1 cellular context compared by ENCODE assay signal in genomic region chr2:231036131-231036530, GRCh38.
A peak's percentile ranks its signal among the peaks of the same experiment; 100 is the strongest.
TF ChIP-seq lines count a peak whose summit lies in the region.

No MANE protein-coding gene starts in this region.

TF ChIP-seq in HepG2, 621 proteins besides CTCF, POLR2A, EP300 and RAD21 (continued from another document):
- TF ChIP-seq MYNN (CRISPR knock-in tag; IDR thresholded peaks at IDR 0.05; ENCODE audit: low read depth), result no peak
- TF ChIP-seq MXD4 (CRISPR knock-in tag; IDR thresholded peaks at IDR 0.05), result no peak
- no peak for TF ChIP-seq KLF15 (CRISPR knock-in tag; IDR thresholded peaks at IDR 0.05; ENCODE audit: borderline replicate concordance)
- no peak for TF ChIP-seq ATAD3A (CRISPR knock-in tag; IDR thresholded peaks at IDR 0.05)
- TF ChIP-seq GTF2F1 (IDR thresholded peaks at IDR 0.05; ENCODE audit: low read length), result no peak
- no peak for TF ChIP-seq ZNF878 (CRISPR knock-in tag; IDR thresholded peaks at IDR 0.05)
- no peak for TF ChIP-seq UBTF (CRISPR knock-in tag; IDR thresholded peaks at IDR 0.05)
- no peak for TF ChIP-seq E2F2 (CRISPR knock-in tag; IDR thresholded peaks at IDR 0.05; ENCODE audit: borderline replicate concordance)
- TF ChIP-seq CBX5 (CRISPR knock-in tag; IDR thresholded peaks at IDR 0.05; ENCODE audit: borderline replicate concordance), result no peak
- no peak for TF ChIP-seq NR2C2 (CRISPR knock-in tag; IDR thresholded peaks at IDR 0.05; ENCODE audit: borderline replicate concordance)
- TF ChIP-seq THAP7 (CRISPR knock-in tag; IDR thresholded peaks at IDR 0.05), result 0 out of 2 replicates have a peak, but pooled peaks have one; percentile 58
- TF ChIP-seq KMT2B (CRISPR knock-in tag; IDR thresholded peaks at IDR 0.05), result no peak
- TF ChIP-seq BATF2 (CRISPR knock-in tag; IDR thresholded peaks at IDR 0.05), result no peak
- no peak for TF ChIP-seq FOXC1 (CRISPR knock-in tag; IDR thresholded peaks at IDR 0.05; ENCODE audit: borderline replicate concordance)
- TF ChIP-seq MTA1 (CRISPR knock-in tag; IDR thresholded peaks at IDR 0.05; ENCODE audit: borderline replicate concordance), result 0 out of 2 replicates have a peak, but pooled peaks have one; percentile 18
- no peak for TF ChIP-seq ZBTB8A (CRISPR knock-in tag; IDR thresholded peaks at IDR 0.05; ENCODE audit: borderline replicate concordance, low read depth)
- TF ChIP-seq SRY (CRISPR knock-in tag; IDR thresholded peaks at IDR 0.05), result no peak
- no peak for TF ChIP-seq ZHX2 (IDR thresholded peaks at IDR 0.05; ENCODE audit: low read depth)
- no peak for TF ChIP-seq ZHX2 (CRISPR knock-in tag; IDR thresholded peaks at IDR 0.05; ENCODE audit: borderline replicate concordance)
- TF ChIP-seq ZNF746 (CRISPR knock-in tag; IDR thresholded peaks at IDR 0.05), result no peak
- TF ChIP-seq ZFP41 (CRISPR knock-in tag; IDR thresholded peaks at IDR 0.05; ENCODE audit: borderline replicate concordance), result no peak
- peak; percentile 63 for TF ChIP-seq ZNF501 (CRISPR knock-in tag; IDR thresholded peaks at IDR 0.05)
- TF ChIP-seq ZNF672 (CRISPR knock-in tag; IDR thresholded peaks at IDR 0.05), result no peak
- TF ChIP-seq ARID4A (CRISPR knock-in tag; IDR thresholded peaks at IDR 0.05; ENCODE audit: borderline replicate concordance), result peak; percentile 3; the same call in 1 of the 2 replicates
TF ChIP-seq in HepG2: peak in this region for 9.
